7 cellular contexts compared by ENCODE assay signal in genomic region chr19:48519426-48519825, GRCh38. TPM values are rescaled to one million over a fixed set of nuclear protein-coding genes. Genes with fewer than 3 reads are reported as not detected.
"Had no signal": no experiment of that assay in that cellular context is flagged by ENCODE, and none has a peak within 500 bp of the region (broad histone marks: within the 10 kb centered on the region; RNA-seq: fewer than 3 reads in every experiment).

No MANE protein-coding gene starts in this region.

RNA-seq across cellular contexts. Expression of gene LMTK3, which starts 7.8 kb away (rescaled TPM):
- total RNA-seq: gastrocnemius medialis, glomerular endothelial cell had no signal

RNA-seq across cellular contexts. Expression of gene SULT2B1, which starts 32.5 kb away (rescaled TPM):
- total RNA-seq: gastrocnemius medialis; glomerular endothelial cell; left lobe of liver; liver; mononuclear cell; myocyte; naive thymus-derived CD8-positive, alpha-beta T cell had no signal
